ENCODE assay signal across 8 cellular contexts in genomic region chr4:118865091-118865708, GRCh38. TPM values are rescaled to one million over a fixed set of nuclear protein-coding genes. Genes with fewer than 3 reads are reported as not detected.
DNase-seq lines count a peak whose midpoint lies in the region; ATAC-seq, FAIRE-seq and TF ChIP-seq lines count a peak whose summit lies in the region.

No MANE protein-coding gene starts in this region.

- peak; percentile 38 to 65 (median 49) for TF ChIP-seq CTCF in breast epithelium (IDR thresholded peaks at IDR 0.05)
- TF ChIP-seq CTCF in kidney (IDR thresholded peaks at IDR 0.05; ENCODE audit: borderline replicate concordance, extremely low read depth, insufficient read depth): peak; percentile 76
- peak; percentile 67 for TF ChIP-seq CTCF in upper lobe of right lung (IDR thresholded peaks at IDR 0.05)

- H3K27me3 ChIP-seq in breast epithelium: no peaks in the 10 kb centered on the region
- no peaks in the 10 kb centered on the region for H3K27me3 ChIP-seq in upper lobe of right lung

- DNase-seq in Caki2 (ENCODE audit: low read depth): peak; percentile 34
- DNase-seq in NCI-H774 (lab: John Stamatoyannopoulos, UW): peak; percentile 60
- peak in 1 of 2 donors; percentile 73 for DNase-seq in breast epithelium (ENCODE audit: low spot score in 2 of 2)
- DNase-seq in kidney: no peak
- DNase-seq in upper lobe of right lung: no peak
- no peak for DNase-seq in activated CD4-positive, CD25-positive, alpha-beta regulatory T cell (lab: John Stamatoyannopoulos, UW)

- peak; percentile 86 for FAIRE-seq in kidney (lab: Jason Lieb, UNC)

- peak overlapping the region; percentile 27 to 40 for H3K27ac ChIP-seq in breast epithelium
- no peak overlapping the region for H3K27ac ChIP-seq in kidney (ENCODE audit: low read depth in 2 of 2, low read length in 2 of 2)
- no peak overlapping the region for H3K27ac ChIP-seq in upper lobe of right lung

- TF ChIP-seq POLR2A in breast epithelium (IDR thresholded peaks at IDR 0.05): no peak

- ATAC-seq in GM19324 (IDR thresholded peaks at IDR 0.05; ENCODE audit: low FRiP score, unreplicated experiment) (peak; percentile 65), HG03571 (IDR thresholded peaks at IDR 0.05; ENCODE audit: unreplicated experiment) (peak; percentile 72), upper lobe of right lung (peak; percentile 97)

- H3K36me3 ChIP-seq in breast epithelium (no peaks in the 10 kb centered on the region), kidney (ENCODE audit: control insufficient read depth in 1 of 2, insufficient read depth in 2 of 2, low read length in 2 of 2) (no peaks in the 10 kb centered on the region), upper lobe of right lung (no peaks in the 10 kb centered on the region)

- no peak overlapping the region for H3K9ac ChIP-seq in kidney (ENCODE audit: low read length in 2 of 2)

- no peaks in the 10 kb centered on the region for H3K9me3 ChIP-seq in breast epithelium
- H3K9me3 ChIP-seq in kidney (ENCODE audit: control insufficient read depth in 1 of 2, low read length in 2 of 2): no peaks in the 10 kb centered on the region
- H3K9me3 ChIP-seq in upper lobe of right lung: no peaks in the 10 kb centered on the region

- in situ Hi-C loops in Caki2 (cut with HindIII; ENCODE audit: low pct_unique_long_range_greater_than_20kb, low sequenced_read_pairs): no loop called here

- H3K4me3 ChIP-seq in breast epithelium (no peak overlapping the region), kidney (ENCODE audit: low read length in 2 of 2) (no peak overlapping the region), upper lobe of right lung (no peak overlapping the region)

- H3K4me1 ChIP-seq in breast epithelium (no peaks in the 10 kb centered on the region), kidney (ENCODE audit: control insufficient read depth in 1 of 2, insufficient read depth in 1 of 2, low read depth in 1 of 2, low read length in 2 of 2) (no peaks in the 10 kb centered on the region), upper lobe of right lung (no peaks in the 10 kb centered on the region)

- intact Hi-C loops in breast epithelium (cut with DNase I; ENCODE audit: low total_unique reads) (no loop called here), kidney (cut with DNase I) (no loop called here), upper lobe of right lung (cut with DNase I) (no loop called here)

RNA-seq across cellular contexts. Expression of gene SYNPO2, which starts 23.5 kb away (rescaled TPM):
- not detected in 2 replicates for total RNA-seq in Caki2 (2014; rRNA removed; shearing (Covaris generic); ENCODE audit: low replicate concordance)
- total RNA-seq in breast epithelium (10 to 100 TPM; 30.2 to 90.1 (median 52.7) TPM), kidney (56.5 TPM), upper lobe of right lung (38.9 TPM)
- 7.5 TPM for polyA plus RNA-seq in kidney (ENCODE audit: insufficient read depth, low read depth, low replicate concordance)

RNA-seq across cellular contexts. Expression of gene SEC24D, which starts 29.3 kb away (rescaled TPM):
- total RNA-seq in Caki2 (2014; rRNA removed; shearing (Covaris generic); ENCODE audit: low replicate concordance): 31.7 and 42.6 TPM in 2 replicates
- total RNA-seq in breast epithelium: 10 to 100 TPM; 24.5 to 63.6 (median 50.8) TPM
- total RNA-seq in kidney: 45.4 TPM
- 5.9 TPM for polyA plus RNA-seq in kidney (ENCODE audit: insufficient read depth, low read depth, low replicate concordance)
- 48.1 TPM for total RNA-seq in upper lobe of right lung

Comparison
In these comparisons a context has a peak if more than half of its experiments do, and no peak if none do; other contexts are left out.
1. DNase-seq: peak in Caki2 (single experiment) and NCI-H774 (single experiment); none in kidney (single experiment), upper lobe of right lung (single experiment) and activated CD4-positive, CD25-positive, alpha-beta regulatory T cell (0 of 4).
2. H3K27ac ChIP-seq: peak in breast epithelium (2 of 2); none in kidney (0 of 2) and upper lobe of right lung (single experiment).
3. RNA of gene SYNPO2, which starts 23.5 kb away (total RNA-seq): 56.5 TPM in kidney (single experiment), 30.2 to 90.1 TPM in breast epithelium and 38.9 TPM in upper lobe of right lung (single experiment); not detected in Caki2; every median in the first group is over 10 times any median in the second.
4. Peak in every context shown above with its lines, with median percentiles within 50 percentile points of each other: ATAC-seq and CTCF ChIP-seq.